16 cellular contexts compared by ENCODE assay signal in the genomic region with DNA sequence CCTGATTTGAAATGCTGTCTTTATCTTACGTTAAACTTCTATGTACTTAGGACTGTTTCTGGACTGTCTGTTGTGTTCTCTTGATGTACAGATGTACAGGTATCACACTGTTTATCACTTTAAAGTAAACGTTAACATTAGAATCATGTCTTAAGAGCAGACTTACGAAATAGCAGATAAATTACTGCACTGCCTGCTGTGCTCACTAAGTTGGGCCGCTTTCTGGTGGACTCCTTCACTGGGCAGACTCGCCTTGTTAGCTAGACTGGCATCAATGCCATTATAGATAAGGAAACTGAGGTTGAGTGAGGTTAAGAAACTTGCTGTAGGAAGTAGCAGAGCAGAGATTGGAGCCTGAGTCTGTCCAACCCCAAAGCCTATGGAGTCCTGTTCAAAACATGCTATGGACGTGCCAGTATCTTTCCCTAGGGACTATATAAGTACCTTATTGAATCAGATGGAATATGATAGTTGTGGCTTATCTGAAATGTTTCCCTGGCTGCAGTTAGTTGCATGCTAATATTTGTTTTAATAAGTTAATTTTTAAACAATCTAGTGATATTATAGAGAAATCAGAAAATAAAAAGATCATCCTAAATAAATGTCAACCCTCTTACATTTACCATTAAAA. TPM values are rescaled to one million over a fixed set of nuclear protein-coding genes. Genes with fewer than 3 reads are reported as not detected.
DNase-seq lines count a peak whose midpoint lies in the region; ATAC-seq and TF ChIP-seq lines count a peak whose summit lies in the region.
"Had no signal": no experiment of that assay in that cellular context is flagged by ENCODE, and none has a peak within 500 bp of the region (broad histone marks: within the 10 kb centered on the region; RNA-seq: fewer than 3 reads in every experiment).

No MANE protein-coding gene starts in this region.

- no peaks in the 10 kb centered on the region for H3K27me3 ChIP-seq in gastroesophageal sphincter
- H3K27me3 ChIP-seq: BLaER1 had no signal

- TF ChIP-seq EP300 in gastroesophageal sphincter (IDR thresholded peaks at IDR 0.05) = no peak

- TF ChIP-seq CTCF in gastroesophageal sphincter (IDR thresholded peaks at IDR 0.05) = no peak

- no peak overlapping the region for H3K27ac ChIP-seq in gastroesophageal sphincter
- H3K27ac ChIP-seq: BLaER1, KMS-11, PC-9, RWPE1 had no signal

- WGBS in gastroesophageal sphincter (ENCODE audit: low coverage in 1 of 2), 2 donors = 69 to 88% methylated on average over 5 to 6 of the region's 6 CpGs

- peaks cover 0 to 7% (median 0%) of the 10 kb centered on the region in 3 donors for H3K9me3 ChIP-seq in gastroesophageal sphincter

- no peak overlapping the region for H3K4me3 ChIP-seq in gastroesophageal sphincter
- H3K4me3 ChIP-seq: BLaER1, PC-9 had no signal

- no peak for TF ChIP-seq POLR2A in gastroesophageal sphincter (IDR thresholded peaks at IDR 0.05)

- H3K4me1 Mint-ChIP-seq in activated CD8-positive, alpha-beta memory T cell treated with anti-CD3 and anti-CD28 coated beads, Interleukin-2, amount 10 ng/mL, durations not matched to agents 7 days and 5 days = no peaks in the 10 kb centered on the region

- H3K27ac Mint-ChIP-seq in activated CD8-positive, alpha-beta memory T cell treated with anti-CD3 and anti-CD28 coated beads, Interleukin-2, amount 10 ng/mL, durations not matched to agents 7 days and 5 days = no peak overlapping the region
- H3K27ac Mint-ChIP-seq: CD4-positive, alpha-beta memory T cell had no signal

- CTCF ChIA-PET in activated CD8-positive, alpha-beta memory T cell treated with anti-CD3 and anti-CD28 coated beads, Interleukin-2, amount 10 ng/mL, durations not matched to agents 7 days and 5 days (lab: Charles Lee) = no interaction called here

- peaks cover 0 to 9% (median 0%) of the 10 kb centered on the region in 3 donors for H3K4me1 ChIP-seq in gastroesophageal sphincter

- ATAC-seq in activated CD8-positive, alpha-beta memory T cell treated with anti-CD3 and anti-CD28 coated beads, Interleukin-2, amount 10 ng/mL, durations not matched to agents 7 days and 5 days = no peak
- ATAC-seq in left lobe of liver (peak; percentile 74), gastroesophageal sphincter (no peak)

- peak; percentile 4 for DNase-seq in activated CD8-positive, alpha-beta memory T cell treated with anti-CD3 and anti-CD28 coated beads, Interleukin-2, amount 10 ng/mL, durations not matched to agents 7 days and 5 days
- DNase-seq in activated CD8-positive, alpha-beta memory T cell treated with anti-CD3 and anti-CD28 coated beads, Interleukin-2, amount 50 U/mL, for 4 hours = no peak
- DNase-seq in NCI-H524 treated with DMSO at 0.1 percent for 48 hours (lab: John Stamatoyannopoulos, UW) = peak; percentile 12
- peak; percentile 45 for DNase-seq in left lobe of liver (ENCODE audit: low spot score)
- DNase-seq in DMS114 treated with DMSO at 0.1 percent for 48 hours (lab: John Stamatoyannopoulos, UW; ENCODE audit: unreplicated experiment) = no peak
- DNase-seq in NCI-H1436 (lab: John Stamatoyannopoulos, UW) = no peak
- DNase-seq: CD4-positive, alpha-beta memory T cell; MV-4-11; NCI-H187; NCI-H2227 treated with DMSO at 0.1 percent for 48 hours; NCI-H510A treated with DMSO at 0.1 percent for 48 hours; PC-9 had no signal

- no peaks in the 10 kb centered on the region for H3K36me3 Mint-ChIP-seq in activated CD8-positive, alpha-beta memory T cell treated with anti-CD3 and anti-CD28 coated beads, Interleukin-2, amount 10 ng/mL, durations not matched to agents 7 days and 5 days
- H3K36me3 Mint-ChIP-seq: CD4-positive, alpha-beta memory T cell had no signal

- H3K9me3 Mint-ChIP-seq in activated CD8-positive, alpha-beta memory T cell treated with anti-CD3 and anti-CD28 coated beads, Interleukin-2, amount 10 ng/mL, durations not matched to agents 7 days and 5 days (ENCODE audit: low read depth) = peaks cover 2% of the 10 kb centered on the region

- peaks cover 23% of the 10 kb centered on the region for H3K27me3 Mint-ChIP-seq in activated CD8-positive, alpha-beta memory T cell treated with anti-CD3 and anti-CD28 coated beads, Interleukin-2, amount 10 ng/mL, durations not matched to agents 7 days and 5 days

- H3K36me3 ChIP-seq in gastroesophageal sphincter = no peaks in the 10 kb centered on the region

- H3K4me3 Mint-ChIP-seq in activated CD8-positive, alpha-beta memory T cell treated with anti-CD3 and anti-CD28 coated beads, Interleukin-2, amount 10 ng/mL, durations not matched to agents 7 days and 5 days = no peak overlapping the region
- H3K4me3 Mint-ChIP-seq: CD4-positive, alpha-beta memory T cell had no signal

RNA-seq across cellular contexts. Expression of a gene that starts 16.9 kb away (rescaled TPM):
- total RNA-seq in activated CD8-positive, alpha-beta memory T cell treated with anti-CD3 and anti-CD28 coated beads, Interleukin-2, amount 10 ng/mL, durations not matched to agents 7 days and 5 days = under 1 TPM; 0.54 to 0.79 TPM
- total RNA-seq in left lobe of liver = 5.7 TPM
- 1 to 10 TPM; 2.1 to 6.2 (median 4.1) TPM for total RNA-seq in gastroesophageal sphincter

Comparison
In these comparisons a context has a peak if more than half of its experiments do, and no peak if none do; other contexts are left out.
1. DNase-seq: peak in activated CD8-positive, alpha-beta memory T cell treated with anti-CD3 and anti-CD28 coated beads, Interleukin-2, amount 10 ng/mL, durations not matched to agents 7 days and 5 days (single experiment), NCI-H524 treated with DMSO at 0.1 percent for 48 hours (single experiment) and left lobe of liver (single experiment); none in activated CD8-positive, alpha-beta memory T cell treated with anti-CD3 and anti-CD28 coated beads, Interleukin-2, amount 50 U/mL, for 4 hours (single experiment), DMS114 treated with DMSO at 0.1 percent for 48 hours (single experiment) and NCI-H1436 (single experiment).